ENCODE assay signal across 17 cellular contexts in genomic region chr7:117113871-117114270, GRCh38.
DNase-seq lines count a peak whose midpoint lies in the region; ATAC-seq and TF ChIP-seq lines count a peak whose summit lies in the region.
"Had no signal": no experiment of that assay in that cellular context is flagged by ENCODE, and none has a peak within 500 bp of the region (broad histone marks: within the 10 kb centered on the region; RNA-seq: fewer than 3 reads in every experiment).

No MANE protein-coding gene starts in this region.

- H4K20me1 ChIP-seq in hepatocyte (ENCODE audit: insufficient read depth, poor library complexity, severe bottlenecking), result no peaks in the 10 kb centered on the region

- H3K4me2 ChIP-seq in hepatocyte, result no peak overlapping the region
- H3K4me2 ChIP-seq: A549 had no signal

- H3K27ac Mint-ChIP-seq in nephron, result peak overlapping the region; percentile 37 to 93 (median 61)
- no peak overlapping the region for H3K27ac Mint-ChIP-seq in T-helper 2 cell treated with Interferon-gamma antibody and Interleukin-4, amounts not matched to agents 5 μg/mL and 100 μg/mL, for 36 hours
- H3K27ac Mint-ChIP-seq: CD14-positive monocyte had no signal

- H3K4me1 ChIP-seq in SJCRH30 (peaks cover 27% of the 10 kb centered on the region), hepatocyte (ENCODE audit: insufficient read depth) (no peaks in the 10 kb centered on the region)
- H3K4me1 ChIP-seq: A549, Caco-2 had no signal

- no peak overlapping the region for H2AFZ ChIP-seq in hepatocyte

- peak; percentile 95 for DNase-seq in DMS 273 (lab: John Stamatoyannopoulos, UW; ENCODE audit: unreplicated experiment)
- DNase-seq in NCI-H1092 treated with DMSO at 0.1 percent for 48 hours (lab: John Stamatoyannopoulos, UW), result peak; percentile 69
- peak; percentile 97 to 99 for DNase-seq in SJCRH30
- no peak for DNase-seq in hepatocyte (ENCODE audit: low spot score)
- no peak for DNase-seq in T-helper 2 cell treated with Interferon-gamma antibody and Interleukin-4, amounts not matched to agents 5 μg/mL and 100 μg/mL, for 36 hours (ENCODE audit: low spot score)
- no peak for DNase-seq in Ammon's horn (ENCODE audit: low spot score)
- DNase-seq: Caco-2; DMS79 treated with DMSO at 0.1 percent for 48 hours; GDM1; NCI-H1436; NCI-H2107; NK-92 treated with Interleukin-12 subunit alpha and Interleukin-12 subunit beta, amount 100 ng/mL, for 24 hours had no signal

- H3K4me1 Mint-ChIP-seq in nephron, result peaks cover 77% of the 10 kb centered on the region
- H3K4me1 Mint-ChIP-seq in T-helper 2 cell treated with Interferon-gamma antibody and Interleukin-4, amounts not matched to agents 5 μg/mL and 100 μg/mL, for 36 hours (ENCODE audit: low read depth), result peaks cover 10% of the 10 kb centered on the region

- no peak overlapping the region for H3K4me3 ChIP-seq in SJCRH30
- H3K4me3 ChIP-seq in hepatocyte, result no peak overlapping the region
- H3K4me3 ChIP-seq: A549 had no signal

- no peak overlapping the region for H3K4me3 Mint-ChIP-seq in nephron
- H3K4me3 Mint-ChIP-seq in T-helper 2 cell treated with Interferon-gamma antibody and Interleukin-4, amounts not matched to agents 5 μg/mL and 100 μg/mL, for 36 hours, result no peak overlapping the region
- H3K4me3 Mint-ChIP-seq: CD14-positive monocyte had no signal

- H3K27me3 ChIP-seq in SJCRH30 (no peaks in the 10 kb centered on the region), hepatocyte (no peaks in the 10 kb centered on the region)

- peaks cover 2% of the 10 kb centered on the region for H3K79me2 ChIP-seq in hepatocyte

- H3K27ac ChIP-seq in SJCRH30, result peak overlapping the region; percentile 68
- H3K27ac ChIP-seq in hepatocyte, result no peak overlapping the region
- H3K27ac ChIP-seq: A549, RWPE1 had no signal

- H3K27me3 Mint-ChIP-seq in nephron (ENCODE audit: low read depth), result no peaks in the 10 kb centered on the region
- peaks cover 13% of the 10 kb centered on the region for H3K27me3 Mint-ChIP-seq in T-helper 2 cell treated with Interferon-gamma antibody and Interleukin-4, amounts not matched to agents 5 μg/mL and 100 μg/mL, for 36 hours (ENCODE audit: low read depth)

- ATAC-seq in GM19452 (IDR thresholded peaks at IDR 0.05; ENCODE audit: unreplicated experiment), result no peak
- ATAC-seq: A549 had no signal

- WGBS in hepatocyte (ENCODE audit: low lambda C conversion rate, missing lambda C conversion rate), result 93% methylated on average over 4 of the region's 4 CpGs

- no peak for TF ChIP-seq CTCF in nephron (IDR thresholded peaks at IDR 0.05; ENCODE audit: unreplicated experiment in 3 of 3)
- TF ChIP-seq CTCF in hepatocyte (IDR thresholded peaks at IDR 0.05; ENCODE audit: poor library complexity), result no peak

- H3K36me3 Mint-ChIP-seq in nephron (ENCODE audit: low read depth), result peaks cover 6% of the 10 kb centered on the region
- H3K36me3 Mint-ChIP-seq in T-helper 2 cell treated with Interferon-gamma antibody and Interleukin-4, amounts not matched to agents 5 μg/mL and 100 μg/mL, for 36 hours (ENCODE audit: low read depth), result no peaks in the 10 kb centered on the region

- H3K9me3 ChIP-seq in SJCRH30 (replicated peaks) (no peaks in the 10 kb centered on the region), hepatocyte (ENCODE audit: low read depth) (no peaks in the 10 kb centered on the region)
- H3K9me3 ChIP-seq: A549, Caco-2 had no signal

- H3K9me3 Mint-ChIP-seq in nephron, result peaks cover 3% of the 10 kb centered on the region
- no peaks in the 10 kb centered on the region for H3K9me3 Mint-ChIP-seq in T-helper 2 cell treated with Interferon-gamma antibody and Interleukin-4, amounts not matched to agents 5 μg/mL and 100 μg/mL, for 36 hours

- no peaks in the 10 kb centered on the region for H3K36me3 ChIP-seq in SJCRH30
- H3K36me3 ChIP-seq in hepatocyte (replicated peaks; ENCODE audit: insufficient read depth, low read depth), result no peaks in the 10 kb centered on the region

- H3K9me2 ChIP-seq in hepatocyte (replicated peaks; ENCODE audit: insufficient read depth), result no peaks in the 10 kb centered on the region

Comparison
In these comparisons a context has a peak if more than half of its experiments do, and no peak if none do; other contexts are left out.
1. DNase-seq: peak in DMS 273 (single experiment), NCI-H1092 treated with DMSO at 0.1 percent for 48 hours (single experiment) and SJCRH30 (2 of 2); none in hepatocyte (single experiment), T-helper 2 cell treated with Interferon-gamma antibody and Interleukin-4, amounts not matched to agents 5 μg/mL and 100 μg/mL, for 36 hours (single experiment) and Ammon's horn (single experiment).